Comparison of ENCODE assay signal across 8 cellular contexts in genomic region chr13:101785858-101786257, GRCh38.
DNase-seq lines count a peak whose midpoint lies in the region; TF ChIP-seq lines count a peak whose summit lies in the region.

No MANE protein-coding gene starts in this region.

- H2BK15ac ChIP-seq in H9 (ENCODE audit: low read depth, low read length): no peak overlapping the region

- H3K4me1 ChIP-seq in H9 (ENCODE audit: insufficient read depth, low read length) (no peaks in the 10 kb centered on the region; the same call in 1 of the 2 replicates), osteoblast (ENCODE audit: insufficient read depth, low read length) (no peaks in the 10 kb centered on the region)

- H4K20me1 ChIP-seq in H9 (ENCODE audit: control insufficient read depth, insufficient read depth, insufficient read length) (no peaks in the 10 kb centered on the region), osteoblast (ENCODE audit: insufficient read depth, low read length) (no peaks in the 10 kb centered on the region)

- H2AFZ ChIP-seq in H9 (ENCODE audit: low read length) (no peak overlapping the region), osteoblast (ENCODE audit: low read length) (no peak overlapping the region)

- no peak overlapping the region for H3K4me3 Mint-ChIP-seq in H9

- CTCF ChIA-PET in AG04449 (lab: Yijun Ruan, JAX): interaction anchor here (1.0 to 1.7 kb wide), 5 partner anchors 22 to 770 kb away, joined by 3 to 7 read pairs (median 4); no protein-coding TSS in a partner anchor

- no peak overlapping the region for H3K27ac Mint-ChIP-seq in H9

- peaks cover 7% of the 10 kb centered on the region in 2 experiments; a peak in 3 of 4 replicates for H3K4me1 Mint-ChIP-seq in H9

- H3K27ac ChIP-seq in H9 (ENCODE audit: insufficient read length, low read depth, low read length) (no peak overlapping the region), osteoblast (ENCODE audit: low read depth, low read length) (no peak overlapping the region)

- H3K36me3 ChIP-seq in osteoblast (ENCODE audit: insufficient read depth, low read length): no peaks in the 10 kb centered on the region

- DNase-seq in AG04449 (ENCODE audit: low read depth, low spot score) (no peak), H9 (peak; percentile 72), NCI-H446 treated with DMSO at 0.1 percent for 48 hours (lab: John Stamatoyannopoulos, UW) (peak; percentile 60), dedifferentiated amniotic fluid mesenchymal stem cell (ENCODE audit: extremely low spot score) (peak; percentile 45), osteoblast (ENCODE audit: insufficient read length, low spot score, missing footprints) (no peak), GDM1 (lab: John Stamatoyannopoulos, UW) (no peak), posterior vena cava (ENCODE audit: low spot score) (no peak)
- DNase-seq in activated CD8-positive, alpha-beta memory T cell treated with anti-CD3 and anti-CD28 coated beads, Interleukin-2, amount 50 U/mL, for 4 hours: no peak

- H3K27me3 ChIP-seq in H9 (ENCODE audit: insufficient read depth, low read length) (no peaks in the 10 kb centered on the region), osteoblast (ENCODE audit: insufficient read depth, low read length) (no peaks in the 10 kb centered on the region)

- no peak overlapping the region for H3K4ac ChIP-seq in H9 (ENCODE audit: low read depth, low read length)

- intact Hi-C loops in posterior vena cava (cut with DNase I): no loop called here

- H3K79me1 ChIP-seq in H9 (ENCODE audit: insufficient read depth, low read depth, low read length, poor library complexity, severe bottlenecking): no peaks in the 10 kb centered on the region

- H4K91ac ChIP-seq in H9 (ENCODE audit: insufficient read length, low read depth, low read length): no peak overlapping the region

- H3K9me3 ChIP-seq in H9 (ENCODE audit: control insufficient read depth, low read depth, low read length) (no peaks in the 10 kb centered on the region), osteoblast (ENCODE audit: low read depth, low read length) (no peaks in the 10 kb centered on the region)

- no CpG with 5 or more reads among the region's 1 CpG for WGBS in H9 (ENCODE audit: extremely low coverage, insufficient read length, low lambda C conversion rate)

- no peaks in the 10 kb centered on the region for H3K23me2 ChIP-seq in H9 (ENCODE audit: insufficient read length, low read depth, low read length, poor library complexity, severe bottlenecking)

- no peak overlapping the region for H3K56ac ChIP-seq in H9 (ENCODE audit: insufficient read length, low read depth, low read length)

- no peak overlapping the region for H3K14ac ChIP-seq in H9 (ENCODE audit: insufficient read depth, low read length)

- H2BK20ac ChIP-seq in H9 (ENCODE audit: low read depth, low read length, poor library complexity, severe bottlenecking): no peak overlapping the region

- no peak overlapping the region for H4K5ac ChIP-seq in H9 (ENCODE audit: insufficient read length, low read depth, low read length)

- no peak overlapping the region for H4K8ac ChIP-seq in H9 (replicated peaks; ENCODE audit: insufficient read length, low read depth, low read length)

- H2BK5ac ChIP-seq in H9 (ENCODE audit: insufficient read length, low read length): no peak overlapping the region

- H3K9ac ChIP-seq in H9 (ENCODE audit: extremely low read depth, insufficient read length, low read length): no peak overlapping the region

- H3K18ac ChIP-seq in H9 (ENCODE audit: insufficient read length, low read depth, low read length): no peak overlapping the region

- TF ChIP-seq CTCF in AG04449 (IDR thresholded peaks at IDR 0.05; ENCODE audit: insufficient read depth, low read length, missing control alignments) (peak; percentile 41), H9 (conservative IDR thresholded peaks at IDR 0.05) (peak; percentile 72), osteoblast (IDR thresholded peaks at IDR 0.05; ENCODE audit: extremely low read depth, low read depth, low read length) (peak; percentile 32)

- H3K27me3 Mint-ChIP-seq in H9 (ENCODE audit: low read depth): peaks cover 2% of the 10 kb centered on the region

- H3K4me3 ChIP-seq in AG04449 (ENCODE audit: low read depth, low read length) (no peak overlapping the region), osteoblast (ENCODE audit: insufficient read depth, low read length) (no peak overlapping the region)

- H2BK120ac ChIP-seq in H9 (ENCODE audit: low read depth, low read length, poor library complexity, severe bottlenecking): no peak overlapping the region

- H3T11ph ChIP-seq in H9 (ENCODE audit: low read length): no peak overlapping the region

- H3K23ac ChIP-seq in H9 (ENCODE audit: insufficient read length, low read depth, low read length): no peak overlapping the region

- no peaks in the 10 kb centered on the region; a peak in 1 of 5 replicates for H3K9me3 Mint-ChIP-seq in H9

- H3K4me2 ChIP-seq in H9 (ENCODE audit: insufficient read depth, insufficient read length, low read length): no peak overlapping the region
- no peak overlapping the region for H3K4me2 ChIP-seq in osteoblast (ENCODE audit: insufficient read depth, low read length)

- no peaks in the 10 kb centered on the region for H3K79me2 ChIP-seq in H9 (ENCODE audit: insufficient read depth, low read length)
- no peaks in the 10 kb centered on the region for H3K79me2 ChIP-seq in osteoblast (ENCODE audit: insufficient read depth, low read length)

- POLR2A ChIA-PET in AG04449 (lab: Yijun Ruan, JAX): no interaction called here

- no peaks in the 10 kb centered on the region for H3K36me3 Mint-ChIP-seq in H9 (ENCODE audit: insufficient read depth in 1 of 3, low read depth in 3 of 3)

- no peak overlapping the region for H2BK12ac ChIP-seq in H9 (ENCODE audit: insufficient read length, low read depth, low read length)

- H2AK5ac ChIP-seq in H9 (ENCODE audit: insufficient read length, low read length): no peak overlapping the region

Comparison
In these comparisons a context has a peak if more than half of its experiments do, and no peak if none do; other contexts are left out.
1. DNase-seq: peak in H9 (single experiment), NCI-H446 treated with DMSO at 0.1 percent for 48 hours (single experiment) and dedifferentiated amniotic fluid mesenchymal stem cell (single experiment); none in AG04449 (single experiment), osteoblast (single experiment), activated CD8-positive, alpha-beta memory T cell treated with anti-CD3 and anti-CD28 coated beads, Interleukin-2, amount 50 U/mL, for 4 hours (single experiment), GDM1 (single experiment) and posterior vena cava (single experiment).
2. Peak in every context shown above with its lines, with median percentiles within 50 percentile points of each other: CTCF ChIP-seq.